In the genomic region with DNA sequence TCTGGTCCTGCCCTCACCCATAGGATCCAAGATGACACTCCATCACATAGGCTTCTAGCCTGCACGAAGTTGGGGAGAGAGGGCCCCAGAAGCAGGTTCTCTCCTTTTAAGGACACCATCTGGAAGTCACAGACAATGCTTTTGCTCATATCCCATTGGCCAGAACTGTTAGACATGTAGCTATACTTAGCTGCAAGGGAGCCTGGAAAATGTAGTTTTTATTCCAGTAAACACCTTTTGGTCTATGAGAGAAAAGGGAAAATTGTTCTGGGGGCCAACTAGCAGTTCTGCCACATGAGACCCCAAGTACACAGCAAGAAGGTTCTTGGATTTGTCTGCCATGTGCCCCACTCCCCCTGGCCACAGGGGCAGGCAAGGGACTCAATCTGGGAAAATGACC, we compare ENCODE assay signal across 18 cellular contexts.
"Had no signal": no experiment of that assay in that cellular context is flagged by ENCODE, and none has a peak within 500 bp of the region (broad histone marks: within the 10 kb centered on the region; RNA-seq: fewer than 3 reads in every experiment).

No MANE protein-coding gene starts in this region.

- H3K36me3 ChIP-seq: breast epithelium, left lung, tibial nerve had no signal

- H3K4me2 ChIP-seq: hepatocyte had no signal

- H3K27ac Mint-ChIP-seq: activated CD4-positive, alpha-beta memory T cell treated with anti-CD3 and anti-CD28 coated beads for 36 hours; activated naive CD8-positive, alpha-beta T cell treated with anti-CD3 and anti-CD28 coated beads for 36 hours; immature natural killer cell; mesothelial cell of epicardium; nephron; stimulated activated naive CD8-positive, alpha-beta T cell treated with anti-CD3 and anti-CD28 coated beads, Interleukin-15, Interleukin-2, amounts not matched to agents 100 ng/mL and 50 ng/mL, for 24 hours had no signal

- H2AFZ ChIP-seq: hepatocyte had no signal

- DNase-seq: activated CD4-positive, alpha-beta memory T cell treated with anti-CD3 and anti-CD28 coated beads for 36 hours; activated CD4-positive, alpha-beta T cell treated with anti-CD3 and anti-CD28 coated beads for 48 hours; activated naive CD4-positive, alpha-beta T cell treated with Interleukin-2 at 50 U/mL for 16 hours; activated naive CD8-positive, alpha-beta T cell treated with anti-CD3 and anti-CD28 coated beads for 36 hours; activated T-cell treated with anti-CD3 and anti-CD28 coated beads, Interleukin-2, amount 50 U/mL, for 48 hours; cortex of kidney; effector CD8-positive, alpha-beta T cell; foreskin melanocyte; immature natural killer cell; stimulated activated CD4-positive, alpha-beta T cell treated with anti-CD3 and anti-CD28 coated beads, Interleukin-12 subunit alpha, Interleukin-12 subunit beta, amount 100 ng/mL, for 4 hours had no signal

- H3K79me2 ChIP-seq: hepatocyte had no signal

- H3K27me3 Mint-ChIP-seq: activated naive CD8-positive, alpha-beta T cell treated with anti-CD3 and anti-CD28 coated beads for 36 hours; stimulated activated naive CD8-positive, alpha-beta T cell treated with anti-CD3 and anti-CD28 coated beads, Interleukin-15, Interleukin-2, amounts not matched to agents 100 ng/mL and 50 ng/mL, for 24 hours had no signal

- H3K4me3 ChIP-seq: breast epithelium, hepatocyte, left lung, tibial nerve had no signal

- H3K27me3 ChIP-seq: breast epithelium, hepatocyte, left lung, tibial nerve had no signal

- FAIRE-seq: astrocyte had no signal

- H3K4me3 Mint-ChIP-seq: activated CD4-positive, alpha-beta memory T cell treated with anti-CD3 and anti-CD28 coated beads for 36 hours; activated naive CD8-positive, alpha-beta T cell treated with anti-CD3 and anti-CD28 coated beads for 36 hours; immature natural killer cell; mesothelial cell of epicardium; nephron; stimulated activated naive CD8-positive, alpha-beta T cell treated with anti-CD3 and anti-CD28 coated beads, Interleukin-15, Interleukin-2, amounts not matched to agents 100 ng/mL and 50 ng/mL, for 24 hours had no signal

- ATAC-seq: left lung had no signal
